7 cellular contexts compared by ENCODE assay signal in genomic region chrX:23784487-23785301, GRCh38. TPM values are rescaled to one million over a fixed set of nuclear protein-coding genes. Genes with fewer than 3 reads are reported as not detected.
DNase-seq lines count a peak whose midpoint lies in the region; ATAC-seq, FAIRE-seq and TF ChIP-seq lines count a peak whose summit lies in the region.

No MANE protein-coding gene starts in this region.

- DNase-seq in GM23248: peak; percentile 85
- DNase-seq in RCC 7860 (ENCODE audit: low spot score): peak; percentile 41
- no peak for DNase-seq in effector memory CD8-positive, alpha-beta T cell
- no peak for DNase-seq in neural crest cell (ENCODE audit: low read depth, low spot score)
- no peak for DNase-seq in activated CD8-positive, alpha-beta memory T cell treated with anti-CD3 and anti-CD28 coated beads, Interleukin-2, amount 50 U/mL, for 4 hours

- peak overlapping the region; percentile 95 to 96 for H3K4me3 Mint-ChIP-seq in effector memory CD8-positive, alpha-beta T cell
- peak overlapping the region; percentile 98 for H3K4me3 Mint-ChIP-seq in neural crest cell

- H3K27ac Mint-ChIP-seq in effector memory CD8-positive, alpha-beta T cell: peak overlapping the region; percentile 90 to 95
- no peak overlapping the region for H3K27ac Mint-ChIP-seq in neural crest cell (ENCODE audit: unreplicated experiment)

- no peaks in the 10 kb centered on the region for H3K9me3 Mint-ChIP-seq in effector memory CD8-positive, alpha-beta T cell
- no peaks in the 10 kb centered on the region for H3K9me3 Mint-ChIP-seq in neural crest cell

- peak overlapping the region; percentile 87 for H3K4me3 ChIP-seq in GM23248

- H3K4me1 ChIP-seq in GM23248 (ENCODE audit: insufficient read depth): peaks cover 23% of the 10 kb centered on the region

- H3K79me2 ChIP-seq in GM23248 (ENCODE audit: insufficient read depth): peaks cover 18% of the 10 kb centered on the region; the same call in 1 of the 2 replicates

- 0 out of 2 replicates have a peak, but pooled peaks cover 14% of the 10 kb centered on the region for H3K36me3 ChIP-seq in GM23248 (ENCODE audit: low read depth)

- no peaks in the 10 kb centered on the region for H3K27me3 Mint-ChIP-seq in effector memory CD8-positive, alpha-beta T cell
- H3K27me3 Mint-ChIP-seq in neural crest cell (ENCODE audit: low read depth): no peaks in the 10 kb centered on the region

- H3K9ac ChIP-seq in GM23248: peak overlapping the region; percentile 100

- in situ Hi-C loops in GM23248 (cut with MboI): loop anchor here (10.0 kb wide), 1 partner anchor 120 kb away; the partner anchor contains the start of genes APOO and CXorf58

- ATAC-seq in effector memory CD8-positive, alpha-beta T cell (replicated peaks): no peak
- ATAC-seq in GM18907 (IDR thresholded peaks at IDR 0.05; ENCODE audit: unreplicated experiment): no peak
- ATAC-seq in GM19467 (IDR thresholded peaks at IDR 0.05; ENCODE audit: unreplicated experiment): no peak

- no peak for TF ChIP-seq CTCF in neural crest cell (conservative IDR thresholded peaks at IDR 0.05)

- H3K36me3 Mint-ChIP-seq in effector memory CD8-positive, alpha-beta T cell (ENCODE audit: insufficient read depth): peaks cover 62% of the 10 kb centered on the region
- H3K36me3 Mint-ChIP-seq in neural crest cell (ENCODE audit: low read depth): peaks cover 15% of the 10 kb centered on the region

- peak overlapping the region; percentile 88 for H3K4me2 ChIP-seq in GM23248 (ENCODE audit: unreplicated experiment)

- H2AFZ ChIP-seq in GM23248: no peak overlapping the region

- H3K4me1 Mint-ChIP-seq in effector memory CD8-positive, alpha-beta T cell (ENCODE audit: low read depth in 2 of 2): peaks cover 13 to 25% of the 10 kb centered on the region in 2 donors
- peaks cover 54% of the 10 kb centered on the region for H3K4me1 Mint-ChIP-seq in neural crest cell

- WGBS in GM23248 (ENCODE audit: low coverage in 1 of 2, low lambda C conversion rate in 2 of 2, missing lambda C conversion rate in 2 of 2), 2 experiments: 27 to 28% methylated on average over 7 to 8 of the region's 8 CpGs

- no peaks in the 10 kb centered on the region for H3K9me3 ChIP-seq in GM23248 (ENCODE audit: low read depth)

- H3K27me3 ChIP-seq in GM23248 (replicated peaks; ENCODE audit: insufficient read depth): no peaks in the 10 kb centered on the region

- FAIRE-seq in RCC 7860 (lab: Jason Lieb, UNC): no peak

- H3F3A ChIP-seq in GM23248 (ENCODE audit: insufficient read depth): peaks cover 31% of the 10 kb centered on the region

- no peaks in the 10 kb centered on the region for H4K20me1 ChIP-seq in GM23248 (ENCODE audit: insufficient read depth)

- H3K9me2 ChIP-seq in GM23248 (ENCODE audit: insufficient read depth): no peaks in the 10 kb centered on the region

- H3K27ac ChIP-seq in GM23248: peak overlapping the region; percentile 99

RNA-seq across cellular contexts. Expression of gene SAT1, which starts 1.7 kb away (rescaled TPM):
- 168 and 171 TPM in 2 replicates for total RNA-seq in GM23248 (2014; rRNA removed; shearing (Covaris generic))
- polyA plus RNA-seq in GM23248 (2016; fragmentation: Nextera tagmentation; extraction: Ambion mirVana): 223 and 245 TPM in 2 replicates
- total RNA-seq in neural crest cell: 106 and 108 TPM in 2 replicates

RNA-seq across cellular contexts. Expression of gene ACOT9, which starts 41.6 kb away (rescaled TPM):
- total RNA-seq in GM23248 (2014; rRNA removed; shearing (Covaris generic)): 67.2 and 85.2 TPM in 2 replicates
- 62.5 and 66.7 TPM in 2 replicates for polyA plus RNA-seq in GM23248 (2016; fragmentation: Nextera tagmentation; extraction: Ambion mirVana)
- total RNA-seq in neural crest cell: 61.8 and 62.2 TPM in 2 replicates

Comparison
In these comparisons a context has a peak if more than half of its experiments do, and no peak if none do; other contexts are left out.
1. DNase-seq: peak in GM23248 (single experiment) and RCC 7860 (single experiment); none in effector memory CD8-positive, alpha-beta T cell (0 of 3), neural crest cell (single experiment) and activated CD8-positive, alpha-beta memory T cell treated with anti-CD3 and anti-CD28 coated beads, Interleukin-2, amount 50 U/mL, for 4 hours (single experiment).